ENCODE assay signal across 21 cellular contexts in genomic region chr19:20928371-20928770, GRCh38. TPM values are rescaled to one million over a fixed set of nuclear protein-coding genes. Genes with fewer than 3 reads are reported as not detected.
DNase-seq lines count a peak whose midpoint lies in the region; ATAC-seq and TF ChIP-seq lines count a peak whose summit lies in the region.
"Had no signal": no experiment of that assay in that cellular context is flagged by ENCODE, and none has a peak within 500 bp of the region (broad histone marks: within the 10 kb centered on the region; RNA-seq: fewer than 3 reads in every experiment).

No MANE protein-coding gene starts in this region.

- peaks cover 96% of the 10 kb centered on the region for H3K79me2 ChIP-seq in GM23338 (replicated peaks; ENCODE audit: insufficient read depth)

- H3K4me3 Mint-ChIP-seq in GM23338 (no peak overlapping the region), glutamatergic neuron (ENCODE audit: unreplicated experiment) (no peak overlapping the region)
- H3K4me3 Mint-ChIP-seq: activated CD8-positive, alpha-beta memory T cell treated with anti-CD3 and anti-CD28 coated beads, Interleukin-2, amount 10 ng/mL, durations not matched to agents 7 days and 5 days; natural killer cell treated with Interleukin-12 subunit alpha and Interleukin-12 subunit beta and Interleukin-15 and Interleukin-18, amount 100 ng/mL, for 72 hours had no signal

- H3K36me3 Mint-ChIP-seq in GM23338 (ENCODE audit: low read depth) (peaks cover 45% of the 10 kb centered on the region), glutamatergic neuron (ENCODE audit: unreplicated experiment) (no peaks in the 10 kb centered on the region)
- H3K36me3 Mint-ChIP-seq: natural killer cell treated with Interleukin-12 subunit alpha and Interleukin-12 subunit beta and Interleukin-15 and Interleukin-18, amount 100 ng/mL, for 72 hours had no signal

- H3K4me1 Mint-ChIP-seq in GM23338: peaks cover 12% of the 10 kb centered on the region
- peaks cover 9% of the 10 kb centered on the region for H3K4me1 Mint-ChIP-seq in glutamatergic neuron (ENCODE audit: low read depth, unreplicated experiment)

- H3F3A ChIP-seq in GM23338 (replicated peaks; ENCODE audit: low read depth): no peaks in the 10 kb centered on the region

- POLR2A ChIA-PET in AG04449 (lab: Yijun Ruan, JAX): no interaction called here

- CTCF ChIA-PET in AG04449 (lab: Yijun Ruan, JAX): no interaction called here

- H3K9me3 Mint-ChIP-seq in GM23338 (peaks cover 3% of the 10 kb centered on the region; the same call in 1 of the 3 replicates), glutamatergic neuron (ENCODE audit: unreplicated experiment) (peaks cover 6% of the 10 kb centered on the region)
- H3K9me3 Mint-ChIP-seq: natural killer cell treated with Interleukin-12 subunit alpha and Interleukin-12 subunit beta and Interleukin-15 and Interleukin-18, amount 100 ng/mL, for 72 hours had no signal

- H3K4me3 ChIP-seq in AG04449 (ENCODE audit: low read depth, low read length): no peak overlapping the region
- H3K4me3 ChIP-seq in GM23338: no peak overlapping the region
- H3K4me3 ChIP-seq in astrocyte of the cerebellum (ENCODE audit: low read depth, low read length): no peak overlapping the region
- H3K4me3 ChIP-seq: tibial nerve had no signal

- H3K27ac Mint-ChIP-seq in GM23338 (peak overlapping the region; percentile 50; the same call in 1 of the 2 replicates), glutamatergic neuron (ENCODE audit: unreplicated experiment) (peak overlapping the region; percentile 22)
- H3K27ac Mint-ChIP-seq: activated CD8-positive, alpha-beta memory T cell treated with anti-CD3 and anti-CD28 coated beads, Interleukin-2, amount 10 ng/mL, durations not matched to agents 7 days and 5 days; natural killer cell treated with Interleukin-12 subunit alpha and Interleukin-12 subunit beta and Interleukin-15 and Interleukin-18, amount 100 ng/mL, for 72 hours had no signal

- no peak overlapping the region for H3K27ac ChIP-seq in GM23338 (ENCODE audit: low read depth)
- H3K27ac ChIP-seq: tibial nerve had no signal

- in situ Hi-C loops in astrocyte of the cerebellum (cut with HindIII; ENCODE audit: low sequenced_read_pairs): no loop called here

- 0 out of 2 replicates have a peak, but pooled peaks cover 7% of the 10 kb centered on the region for H3K4me1 ChIP-seq in GM23338 (ENCODE audit: insufficient read depth)

- DNase-seq in AG04449 (ENCODE audit: low read depth, low spot score) (peak; percentile 50), GM23338 (ENCODE audit: low spot score) (no peak), astrocyte of the cerebellum (ENCODE audit: low read depth) (peak; percentile 4), glutamatergic neuron (no peak), NCI-H128 (lab: John Stamatoyannopoulos, UW; ENCODE audit: unreplicated experiment) (no peak), NCI-H510A (lab: John Stamatoyannopoulos, UW) (no peak)
- DNase-seq in stimulated activated CD4-positive, alpha-beta T cell treated with anti-CD3 and anti-CD28 coated beads, Interleukin-2, amount 100 ng/mL, for 24 hours: no peak
- DNase-seq: activated CD4-positive, CD25-positive, alpha-beta regulatory T cell; activated CD8-positive, alpha-beta memory T cell treated with anti-CD3 and anti-CD28 coated beads, Interleukin-2, amount 10 ng/mL, durations not matched to agents 7 days and 5 days; activated effector memory CD4-positive, alpha-beta T cell treated with anti-CD3 and anti-CD28 coated beads, Interleukin-2, amount 50 U/mL, for 16 hours; effector CD4-positive, alpha-beta T cell; foreskin melanocyte; Karpas-422; NCI-H146; NCI-H345; retina; SHP77 treated with DMSO at 0.1 percent for 48 hours; T-helper 2 cell had no signal

- ATAC-seq in GM23338 (no peak), HG03442 (IDR thresholded peaks at IDR 0.05; ENCODE audit: unreplicated experiment) (no peak)
- ATAC-seq: activated CD8-positive, alpha-beta memory T cell treated with anti-CD3 and anti-CD28 coated beads, Interleukin-2, amount 10 ng/mL, durations not matched to agents 7 days and 5 days; natural killer cell treated with Interleukin-12 subunit alpha and Interleukin-12 subunit beta and Interleukin-15 and Interleukin-18, amount 100 ng/mL, for 72 hours had no signal

- no peak overlapping the region for H3K4me2 ChIP-seq in GM23338

- H3K9me2 ChIP-seq in GM23338 (ENCODE audit: insufficient read depth): peaks cover 9% of the 10 kb centered on the region

- no peaks in the 10 kb centered on the region for H3K27me3 ChIP-seq in GM23338 (ENCODE audit: insufficient read depth)
- H3K27me3 ChIP-seq: tibial nerve had no signal

- 0 out of 2 replicates have a peak, but pooled peaks cover 4% of the 10 kb centered on the region for H3K36me3 ChIP-seq in GM23338 (ENCODE audit: insufficient read depth)

- H3K27me3 Mint-ChIP-seq in GM23338 (ENCODE audit: insufficient read depth, low read depth, poor library complexity) (peaks cover 3% of the 10 kb centered on the region), glutamatergic neuron (ENCODE audit: unreplicated experiment) (peaks cover 2% of the 10 kb centered on the region)
- H3K27me3 Mint-ChIP-seq: activated CD8-positive, alpha-beta memory T cell treated with anti-CD3 and anti-CD28 coated beads, Interleukin-2, amount 10 ng/mL, durations not matched to agents 7 days and 5 days; natural killer cell treated with Interleukin-12 subunit alpha and Interleukin-12 subunit beta and Interleukin-15 and Interleukin-18, amount 100 ng/mL, for 72 hours had no signal

- H2AFZ ChIP-seq in GM23338: no peak overlapping the region

- no peaks in the 10 kb centered on the region; the same call in 1 of the 2 replicates for H4K20me1 ChIP-seq in GM23338 (replicated peaks; ENCODE audit: insufficient read depth)

- no peak for TF ChIP-seq CTCF in AG04449 (IDR thresholded peaks at IDR 0.05; ENCODE audit: insufficient read depth, low read length, missing control alignments)
- TF ChIP-seq CTCF in GM23338 (conservative IDR thresholded peaks at IDR 0.05; ENCODE audit: low read depth in 2 of 2): no peak
- no peak for TF ChIP-seq CTCF in astrocyte of the cerebellum (IDR thresholded peaks at IDR 0.05; ENCODE audit: low read depth, low read length, missing control alignments)
- TF ChIP-seq CTCF in glutamatergic neuron (IDR thresholded peaks at IDR 0.05; ENCODE audit: partially characterized antibody, unreplicated experiment): no peak

TF ChIP-seq in GM23338, 12 proteins besides CTCF, POLR2A, EP300 and RAD21 (continues in another document):
- no peak for TF ChIP-seq EZH2phosphoT487 (IDR thresholded peaks at IDR 0.05; ENCODE audit: unreplicated experiment)
- no peak for TF ChIP-seq NANOG (IDR thresholded peaks at IDR 0.05; ENCODE audit: borderline replicate concordance)
- no peak for TF ChIP-seq ZNF114 (CRISPR knock-in tag; IDR thresholded peaks at IDR 0.05)
- TF ChIP-seq STAT1 (IDR thresholded peaks at IDR 0.05; ENCODE audit: unreplicated experiment): no peak
- no peak for TF ChIP-seq POLR2AphosphoS5 (IDR thresholded peaks at IDR 0.05; ENCODE audit: low read depth)
- TF ChIP-seq, protein P1, sequence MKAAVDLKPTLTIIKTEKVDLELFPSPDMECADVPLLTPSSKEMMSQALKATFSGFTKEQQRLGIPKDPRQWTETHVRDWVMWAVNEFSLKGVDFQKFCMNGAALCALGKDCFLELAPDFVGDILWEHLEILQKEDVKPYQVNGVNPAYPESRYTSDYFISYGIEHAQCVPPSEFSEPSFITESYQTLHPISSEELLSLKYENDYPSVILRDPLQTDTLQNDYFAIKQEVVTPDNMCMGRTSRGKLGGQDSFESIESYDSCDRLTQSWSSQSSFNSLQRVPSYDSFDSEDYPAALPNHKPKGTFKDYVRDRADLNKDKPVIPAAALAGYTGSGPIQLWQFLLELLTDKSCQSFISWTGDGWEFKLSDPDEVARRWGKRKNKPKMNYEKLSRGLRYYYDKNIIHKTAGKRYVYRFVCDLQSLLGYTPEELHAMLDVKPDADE (IDR thresholded peaks at IDR 0.05): no peak
- TF ChIP-seq JUNB (IDR thresholded peaks at IDR 0.05; ENCODE audit: unreplicated experiment): no peak

RNA-seq across cellular contexts. Expression of gene ZNF85, which starts 5.3 kb away (rescaled TPM):
- 28.8 and 42.6 TPM in 2 replicates for total RNA-seq in GM23338 (2014; rRNA removed; shearing (Covaris generic))
- polyA plus RNA-seq in GM23338 (2016; fragmentation: Nextera tagmentation; extraction: Ambion mirVana): 16.8 and 18.3 TPM in 2 replicates
- total RNA-seq in glutamatergic neuron (ENCODE audit: unreplicated experiment): 32.2 TPM

Comparison
In these comparisons a context has a peak if more than half of its experiments do, and no peak if none do; other contexts are left out.
1. DNase-seq: peak in AG04449 (single experiment) and astrocyte of the cerebellum (single experiment); none in GM23338 (single experiment), glutamatergic neuron (single experiment), stimulated activated CD4-positive, alpha-beta T cell treated with anti-CD3 and anti-CD28 coated beads, Interleukin-2, amount 100 ng/mL, for 24 hours (0 of 2), NCI-H128 (single experiment) and NCI-H510A (single experiment).